15 cellular contexts compared by ENCODE assay signal in the genomic region with DNA sequence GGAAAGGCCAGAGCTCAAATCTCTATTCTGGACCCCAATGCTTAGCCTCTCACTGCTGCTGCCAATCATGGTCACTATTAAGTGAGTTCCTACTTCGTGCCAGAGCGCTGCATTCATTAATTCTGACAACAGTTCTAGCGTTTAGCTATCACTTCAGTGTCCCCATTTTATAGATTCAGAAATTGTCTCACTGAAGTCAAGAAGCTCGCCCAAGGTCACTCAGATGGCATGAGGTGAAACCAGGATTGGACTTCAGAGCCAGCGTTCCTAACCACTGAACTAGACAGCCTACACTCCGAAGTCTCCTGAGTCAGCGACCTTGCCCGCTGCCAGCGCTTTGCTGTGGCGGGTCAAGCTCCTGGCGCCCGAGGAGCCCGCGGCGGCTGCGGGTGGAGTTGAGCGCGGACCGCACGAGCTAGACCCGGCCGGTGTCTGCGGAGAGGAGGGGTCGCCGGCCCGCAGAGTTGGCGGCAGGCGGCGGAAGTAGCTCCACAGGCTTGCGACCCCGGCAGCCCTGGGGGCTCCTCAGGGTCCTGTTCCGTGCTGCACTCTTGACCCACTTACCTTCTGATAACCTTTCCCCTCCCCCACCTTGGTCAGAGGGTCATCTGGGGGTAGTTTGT. TPM values are rescaled to one million over a fixed set of nuclear protein-coding genes. Genes with fewer than 3 reads are reported as not detected.
DNase-seq lines count a peak whose midpoint lies in the region; ATAC-seq and TF ChIP-seq lines count a peak whose summit lies in the region.
"Had no signal": no experiment of that assay in that cellular context is flagged by ENCODE, and none has a peak within 500 bp of the region (broad histone marks: within the 10 kb centered on the region; RNA-seq: fewer than 3 reads in every experiment).

No MANE protein-coding gene starts in this region.

- H3K27me3 ChIP-seq in ectodermal cell (ENCODE audit: control insufficient read depth, insufficient read depth, low read length, poor library complexity, severe bottlenecking), result peaks cover 59% of the 10 kb centered on the region

- H3K27me3 Mint-ChIP-seq in mesothelial cell of epicardium (ENCODE audit: low read depth) (peaks cover 81% of the 10 kb centered on the region), type B pancreatic cell (peaks cover 79% of the 10 kb centered on the region)

- DNase-seq in Right ventricle myocardium superior (peak; percentile 37), cardiac septum (ENCODE audit: low spot score) (no peak), mesothelial cell of epicardium (ENCODE audit: low spot score in 2 of 2, unreplicated experiment in 2 of 2) (no peak), type B pancreatic cell (ENCODE audit: extremely low spot score, unreplicated experiment) (no peak), SKM-1 treated with dmso at 0.1 percent for 144 hours (lab: John Stamatoyannopoulos, UW; ENCODE audit: unreplicated experiment) (no peak)
- DNase-seq: activated CD8-positive, alpha-beta memory T cell treated with anti-CD3 and anti-CD28 coated beads, Interleukin-2, amount 50 U/mL, for 48 hours; central memory CD4-positive, alpha-beta T cell; naive thymus-derived CD8-positive, alpha-beta T cell; NCI-H1105 treated with DMSO at 0.1 percent for 48 hours; stimulated activated CD4-positive, alpha-beta T cell treated with anti-CD3 and anti-CD28 coated beads, Interleukin-4, amount 100 ng/mL, for 4 hours; T-helper 9 cell; tibial artery had no signal

- H3K27ac Mint-ChIP-seq in mesothelial cell of epicardium (no peak overlapping the region), type B pancreatic cell (peak overlapping the region; percentile 48)
- H3K27ac Mint-ChIP-seq: naive thymus-derived CD8-positive, alpha-beta T cell had no signal

- H3K9me3 Mint-ChIP-seq in mesothelial cell of epicardium, result peaks cover 7% of the 10 kb centered on the region
- peaks cover 9% of the 10 kb centered on the region for H3K9me3 Mint-ChIP-seq in type B pancreatic cell

- H3K4me1 Mint-ChIP-seq in mesothelial cell of epicardium, result peaks cover 24% of the 10 kb centered on the region
- H3K4me1 Mint-ChIP-seq in type B pancreatic cell (ENCODE audit: unreplicated experiment), result peaks cover 8% of the 10 kb centered on the region

- H3K27ac ChIP-seq in ectodermal cell (ENCODE audit: insufficient read depth, low read depth, low read length, poor library complexity, severe bottlenecking), result no peak overlapping the region
- H3K27ac ChIP-seq: tibial artery had no signal

- H3K4me1 ChIP-seq in ectodermal cell (ENCODE audit: control insufficient read depth, insufficient read depth, low read length), result peaks cover 8% of the 10 kb centered on the region

- no peaks in the 10 kb centered on the region for H3K36me3 ChIP-seq in ectodermal cell (ENCODE audit: control insufficient read depth, insufficient read depth, low read length)
- H3K36me3 ChIP-seq: tibial artery had no signal

- ATAC-seq in Right ventricle myocardium superior (ENCODE audit: poor library complexity), result no peak
- ATAC-seq in HG03280 (IDR thresholded peaks at IDR 0.05; ENCODE audit: unreplicated experiment), result no peak
- no peak for ATAC-seq in HG03097 (IDR thresholded peaks at IDR 0.05; ENCODE audit: low FRiP score, unreplicated experiment)
- ATAC-seq: naive thymus-derived CD8-positive, alpha-beta T cell had no signal

- H3K4me3 Mint-ChIP-seq in mesothelial cell of epicardium (peak overlapping the region; percentile 62), type B pancreatic cell (peak overlapping the region; percentile 85)

- no peaks in the 10 kb centered on the region for H3K9me3 ChIP-seq in ectodermal cell (ENCODE audit: control insufficient read depth, low read length)
- H3K9me3 ChIP-seq: tibial artery had no signal

- TF ChIP-seq CTCF in mesothelial cell of epicardium (IDR thresholded peaks at IDR 0.05; ENCODE audit: unreplicated experiment) (no peak), type B pancreatic cell (conservative IDR thresholded peaks at IDR 0.05) (no peak)

- H3K36me3 Mint-ChIP-seq in mesothelial cell of epicardium (no peaks in the 10 kb centered on the region), type B pancreatic cell (no peaks in the 10 kb centered on the region)

- intact Hi-C loops in Right ventricle myocardium superior (cut with DNase I) (loop anchor here (5.0 kb wide), 1 partner anchor 1799 kb away; no protein-coding TSS in a partner anchor), cardiac septum (cut with DNase I) (no loop called here)

- H3K4me3 ChIP-seq in ectodermal cell (ENCODE audit: insufficient read depth, low read depth, low read length), result peak overlapping the region; percentile 43

- 1% methylated on average over 31 of the region's 32 CpGs for WGBS in ectodermal cell, 2 experiments

RNA-seq across cellular contexts. Expression of gene GABRB2, which starts 2.1 kb away (rescaled TPM):
- total RNA-seq in Right ventricle myocardium superior (not detected), cardiac septum (0.22 TPM), mesothelial cell of epicardium (0.75 to 0.78 TPM (median 0.76 TPM) in 3 replicates), type B pancreatic cell (ENCODE audit: low replicate concordance) (2.5 and 6.6 TPM in 2 replicates)
- polyA plus RNA-seq in ectodermal cell (2013, experiment 1 of 4), result 0.67 TPM
- polyA plus RNA-seq in ectodermal cell (2013, experiment 2 of 4), result 0.59 TPM
- polyA plus RNA-seq in ectodermal cell (2013, experiment 3 of 4), result 0.59 TPM
- polyA plus RNA-seq in ectodermal cell (2013, experiment 4 of 4), result 0.57 TPM
- total RNA-seq: naive thymus-derived CD8-positive, alpha-beta T cell had no signal
- polyA plus RNA-seq: naive thymus-derived CD8-positive, alpha-beta T cell had no signal
